Comparison of ENCODE assay signal across 8 cellular contexts in the genomic region with DNA sequence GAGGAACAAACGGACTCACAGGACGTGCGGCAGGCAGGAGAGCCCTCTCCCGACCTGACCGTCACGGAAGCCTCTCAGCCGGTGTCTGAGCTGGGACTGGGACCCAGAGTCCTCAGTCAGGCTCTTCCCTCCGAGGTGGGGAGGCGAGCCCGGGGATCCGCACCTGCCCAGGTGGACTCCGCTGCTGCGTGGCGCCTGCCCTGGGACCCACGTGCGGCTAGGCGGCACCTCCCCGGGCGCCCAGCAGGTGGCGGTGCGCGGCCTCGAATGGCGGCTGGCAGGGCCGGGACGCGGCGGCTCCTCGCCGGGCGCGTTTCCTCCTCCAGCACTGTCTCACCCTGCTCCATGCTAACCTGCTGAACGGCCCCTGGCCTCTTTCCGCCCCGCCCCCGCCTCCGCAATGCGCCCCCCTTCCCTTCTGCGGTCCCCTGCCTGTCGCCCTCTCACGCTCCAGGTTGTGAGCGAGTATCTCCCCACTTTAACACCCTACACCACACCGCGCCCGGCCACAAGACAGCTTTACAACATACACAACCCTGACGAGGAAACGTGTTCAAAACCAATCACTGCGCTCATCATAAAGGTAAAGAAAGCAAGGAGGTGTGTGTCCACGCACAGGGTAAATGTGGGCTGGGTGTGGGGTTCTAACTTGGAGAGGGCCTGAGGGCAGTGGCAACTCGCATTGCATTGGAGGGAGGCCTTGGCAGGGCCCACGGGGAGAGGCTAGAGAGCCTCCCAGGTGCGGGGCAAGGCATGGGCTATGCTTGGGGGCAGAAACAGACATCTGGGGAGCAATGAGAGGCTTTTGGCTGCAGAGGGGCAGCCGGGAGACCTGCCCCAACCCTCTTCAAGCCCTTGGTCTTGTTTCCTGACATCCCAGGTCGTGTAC. TPM values are rescaled to one million over a fixed set of nuclear protein-coding genes. Genes with fewer than 3 reads are reported as not detected.
DNase-seq lines count a peak whose midpoint lies in the region; ATAC-seq and TF ChIP-seq lines count a peak whose summit lies in the region.

No MANE protein-coding gene starts in this region.

- H3K9me3 ChIP-seq in adipocyte (ENCODE audit: control insufficient read depth, low read length) (no peaks in the 10 kb centered on the region), right atrium auricular region (no peaks in the 10 kb centered on the region)

- peak; percentile 46 for TF ChIP-seq CTCF in GM06990 (IDR thresholded peaks at IDR 0.05; ENCODE audit: insufficient read depth, low read length, poor library complexity, severe bottlenecking)
- peak; percentile 90 to 98 for TF ChIP-seq CTCF in right atrium auricular region (IDR thresholded peaks at IDR 0.05)

- H3K27ac ChIP-seq in right atrium auricular region, result no peak overlapping the region

- intact Hi-C loops in sciatic nerve (cut with DNase I), result loop anchor here (5.0 kb wide), 2 partner anchors 222 to 327 kb away; no protein-coding TSS in a partner anchor

- H3K27me3 ChIP-seq in GM06990 (replicated peaks; ENCODE audit: control insufficient read depth, insufficient read depth, low read length), result 0 out of 2 replicates have a peak, but pooled peaks cover 1% of the 10 kb centered on the region
- H3K27me3 ChIP-seq in adipocyte (replicated peaks; ENCODE audit: control insufficient read depth, insufficient read depth, low read length), result peaks cover 72% of the 10 kb centered on the region
- H3K27me3 ChIP-seq in right atrium auricular region, result no peaks in the 10 kb centered on the region

- H3K9ac ChIP-seq in adipocyte (ENCODE audit: low read length), result no peak overlapping the region

- H3K4me3 ChIP-seq in GM06990 (replicated peaks; ENCODE audit: low read depth, low read length), result no peak overlapping the region; the same call in 1 of the 2 replicates
- no peak overlapping the region for H3K4me3 ChIP-seq in adipocyte (ENCODE audit: low read length)
- no peak overlapping the region for H3K4me3 ChIP-seq in right atrium auricular region

- ATAC-seq in sciatic nerve (peak; percentile 89), GM21360 (IDR thresholded peaks at IDR 0.05; ENCODE audit: unreplicated experiment) (no peak), HG03139 (IDR thresholded peaks at IDR 0.05; ENCODE audit: unreplicated experiment) (no peak)

- H3K36me3 ChIP-seq in GM06990 (ENCODE audit: control insufficient read depth, insufficient read depth, low read length) (no peaks in the 10 kb centered on the region), adipocyte (ENCODE audit: control insufficient read depth, insufficient read depth, low read length, severe bottlenecking) (no peaks in the 10 kb centered on the region), right atrium auricular region (no peaks in the 10 kb centered on the region)

- H3K4me1 ChIP-seq in adipocyte (ENCODE audit: control insufficient read depth, insufficient read depth, low read length), result peaks cover 2% of the 10 kb centered on the region
- peaks cover 0 to 8% of the 10 kb centered on the region in 2 donors for H3K4me1 ChIP-seq in right atrium auricular region

- DNase-seq in GM06990 (ENCODE audit: extremely low read depth, insufficient read length) (peak; percentile 77), Kasumi-1 (lab: John Stamatoyannopoulos, UW) (peak; percentile 59 to 60), T-helper 2 cell (peak; percentile 54 to 70 (median 66)), adipocyte (ENCODE audit: low read depth) (peak; percentile 84), right atrium auricular region (ENCODE audit: low spot score) (peak; percentile 63), sciatic nerve (ENCODE audit: low spot score) (peak; percentile 83)

RNA-seq across cellular contexts. Expression of a gene that starts 25.9 kb away (rescaled TPM):
- 10 to 100 TPM; 85.3 to 88.5 TPM for total RNA-seq in right atrium auricular region
- total RNA-seq in sciatic nerve, result 130 TPM
